9 cellular contexts compared by ENCODE assay signal in genomic region chr1:234969630-234970370, GRCh38.
DNase-seq lines count a peak whose midpoint lies in the region; ATAC-seq, FAIRE-seq and TF ChIP-seq lines count a peak whose summit lies in the region.
"Had no signal": no experiment of that assay in that cellular context is flagged by ENCODE, and none has a peak within 500 bp of the region (broad histone marks: within the 10 kb centered on the region; RNA-seq: fewer than 3 reads in every experiment).

No MANE protein-coding gene starts in this region.

- peak overlapping the region; percentile 97 for H3K27ac Mint-ChIP-seq in HFFc6
- H3K27ac Mint-ChIP-seq in naive thymus-derived CD4-positive, alpha-beta T cell, result peak overlapping the region in 2 of 9 donors; percentile 1 to 67

- peak overlapping the region; percentile 80 for H3K4me3 Mint-ChIP-seq in HFFc6
- peak overlapping the region in 2 of 10 donors; percentile 20 to 26 for H3K4me3 Mint-ChIP-seq in naive thymus-derived CD4-positive, alpha-beta T cell

- peak; percentile 0 for TF ChIP-seq CTCF in AG04449 (IDR thresholded peaks at IDR 0.05; ENCODE audit: insufficient read depth, low read length, missing control alignments)
- TF ChIP-seq CTCF in HFFc6 (IDR thresholded peaks at IDR 0.05), result no peak; the same call in none of the 2 replicates
- no peak for TF ChIP-seq CTCF in VCaP (conservative IDR thresholded peaks at IDR 0.05)
- TF ChIP-seq CTCF in pancreas (IDR thresholded peaks at IDR 0.05), result no peak

- H3K27ac ChIP-seq in VCaP, result peak overlapping the region; percentile 73
- peak overlapping the region; percentile 71 to 90 (median 86) for H3K27ac ChIP-seq in pancreas
- no peak overlapping the region for H3K27ac ChIP-seq in naive thymus-derived CD4-positive, alpha-beta T cell (ENCODE audit: low read depth, low read length)

- no peaks in the 10 kb centered on the region for H3K27me3 ChIP-seq in pancreas
- no peaks in the 10 kb centered on the region for H3K27me3 ChIP-seq in naive thymus-derived CD4-positive, alpha-beta T cell (ENCODE audit: control insufficient read depth in 2 of 2, insufficient read depth in 2 of 2, low read length in 2 of 2)

- intact Hi-C loops in pancreas (cut with DNase I), result loop anchor here in 1 of 3 donors (5.0 kb wide), 2 partner anchors 98 to 247 kb away; no protein-coding TSS in a partner anchor
- intact Hi-C loops in naive thymus-derived CD4-positive, alpha-beta T cell (cut with micrococcal nuclease), result no loop called here

- FAIRE-seq in frontal cortex (lab: Jason Lieb, UNC) (no peak), pancreas (lab: Jason Lieb, UNC) (no peak)
- FAIRE-seq: colon had no signal

- H3K4me1 Mint-ChIP-seq in HFFc6 (ENCODE audit: low read depth), result peaks cover 62% of the 10 kb centered on the region
- H3K4me1 Mint-ChIP-seq in naive thymus-derived CD4-positive, alpha-beta T cell, result peaks cover 30 to 64% (median 43%) of the 10 kb centered on the region in 7 donors

- no peaks in the 10 kb centered on the region for H3K9me3 ChIP-seq in pancreas
- H3K9me3 ChIP-seq in naive thymus-derived CD4-positive, alpha-beta T cell (ENCODE audit: control insufficient read depth in 2 of 3, low read length in 3 of 3), result no peaks in the 10 kb centered on the region

- peak; percentile 74 to 81 (median 78) for ATAC-seq in pancreas
- ATAC-seq in HG02970 (IDR thresholded peaks at IDR 0.05; ENCODE audit: low FRiP score, unreplicated experiment), result no peak
- no peak for ATAC-seq in naive thymus-derived CD4-positive, alpha-beta T cell

- H3K4me3 ChIP-seq in AG04449 (ENCODE audit: low read depth, low read length) (peak overlapping the region; percentile 42), pancreas (peak overlapping the region in 2 of 4 donors; percentile 26 to 31)
- no peak overlapping the region for H3K4me3 ChIP-seq in naive thymus-derived CD4-positive, alpha-beta T cell (ENCODE audit: low read length)

- H3K36me3 Mint-ChIP-seq in HFFc6 (ENCODE audit: low read depth), result no peaks in the 10 kb centered on the region
- H3K36me3 Mint-ChIP-seq in naive thymus-derived CD4-positive, alpha-beta T cell, result peaks cover 0 to 12% (median 3%) of the 10 kb centered on the region in 5 donors

- CTCF ChIA-PET in AG04449 (lab: Yijun Ruan, JAX), result interaction anchor here (1.0 to 1.6 kb wide), 9 partner anchors 10 to 482 kb away, joined by 3 to 7 read pairs (median 4); no protein-coding TSS in a partner anchor
- CTCF ChIA-PET in naive thymus-derived CD4-positive, alpha-beta T cell (lab: Charles Lee), result interaction anchor here (1.6 kb wide), 1 partner anchor 10 kb away, joined by 3 read pairs; no protein-coding TSS in a partner anchor

- H3K9me3 Mint-ChIP-seq in HFFc6, result no peaks in the 10 kb centered on the region
- peaks cover 0 to 2% (median 0%) of the 10 kb centered on the region in 11 donors for H3K9me3 Mint-ChIP-seq in naive thymus-derived CD4-positive, alpha-beta T cell

- no peaks in the 10 kb centered on the region; the same call in 1 of the 2 replicates for H3K27me3 Mint-ChIP-seq in HFFc6 (ENCODE audit: insufficient read depth)
- no peaks in the 10 kb centered on the region for H3K27me3 Mint-ChIP-seq in naive thymus-derived CD4-positive, alpha-beta T cell

- H3K36me3 ChIP-seq in pancreas, result no peaks in the 10 kb centered on the region
- H3K36me3 ChIP-seq in naive thymus-derived CD4-positive, alpha-beta T cell (ENCODE audit: control insufficient read depth in 2 of 3, insufficient read depth in 3 of 3, low read length in 3 of 3), result no peaks in the 10 kb centered on the region

- POLR2A ChIA-PET in AG04449 (lab: Yijun Ruan, JAX), result interaction anchor here (1.0 to 2.7 kb wide), 9 partner anchors 9 to 369 kb away, joined by 3 to 12 read pairs (median 6); partner anchors contain the start of gene IRF2BP2
- POLR2A ChIA-PET in naive thymus-derived CD4-positive, alpha-beta T cell (lab: Charles Lee), result interaction anchor here (0.8 to 2.2 kb wide), 2 partner anchors 9 to 125 kb away, joined by 3 to 7 read pairs; no protein-coding TSS in a partner anchor

- no peak for DNase-seq in AG04449 (ENCODE audit: low read depth, low spot score)
- peak; percentile 56 for DNase-seq in HFFc6
- DNase-seq in frontal cortex (ENCODE audit: low spot score in 2 of 2), result peak; percentile 63 to 69
- DNase-seq in pancreas, result peak; percentile 72 to 86 (median 81)
- DNase-seq in ureter (ENCODE audit: low spot score), result no peak
- no peak for DNase-seq in naive thymus-derived CD4-positive, alpha-beta T cell

- WGBS in pancreas, 2 donors, result 2 to 3% methylated on average over 35 to 36 of the region's 36 CpGs

- H3K4me1 ChIP-seq in pancreas, result peaks cover 14 to 46% (median 32%) of the 10 kb centered on the region in 3 donors
- H3K4me1 ChIP-seq in naive thymus-derived CD4-positive, alpha-beta T cell (ENCODE audit: control insufficient read depth in 2 of 2, insufficient read depth in 2 of 2, low read length in 2 of 2), result peaks cover 8 to 41% of the 10 kb centered on the region in 2 donors

Comparison
In these comparisons a context has a peak if more than half of its experiments do, and no peak if none do; other contexts are left out.
1. DNase-seq: peak in HFFc6 (single experiment), frontal cortex (2 of 2) and pancreas (6 of 6); none in AG04449 (single experiment), ureter (single experiment) and naive thymus-derived CD4-positive, alpha-beta T cell (0 of 9).
2. ATAC-seq: peak in pancreas (4 of 4); none in HG02970 (single experiment) and naive thymus-derived CD4-positive, alpha-beta T cell (single experiment).